Comparison of ENCODE assay signal across 29 cellular contexts in the genomic region with DNA sequence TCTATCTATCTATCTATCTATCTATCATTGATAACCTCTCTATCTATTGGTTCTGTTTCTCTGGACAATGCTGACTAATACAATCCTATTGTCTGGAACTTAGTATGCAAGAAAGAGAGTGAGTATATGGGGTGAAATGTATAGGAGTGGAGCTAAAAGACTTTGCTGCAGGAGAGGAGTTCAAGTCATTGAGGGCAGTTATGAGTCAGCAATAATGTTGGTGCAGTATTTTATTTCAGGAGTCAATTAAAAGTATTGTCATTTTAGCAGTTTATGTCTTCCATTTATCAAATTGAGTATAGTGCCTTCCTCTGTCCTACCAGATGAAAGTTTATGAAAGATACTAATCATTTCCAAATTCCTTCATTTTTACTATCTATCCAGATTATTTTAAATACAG.
"Had no signal": no experiment of that assay in that cellular context is flagged by ENCODE, and none has a peak within 500 bp of the region (broad histone marks: within the 10 kb centered on the region; RNA-seq: fewer than 3 reads in every experiment).

No MANE protein-coding gene starts in this region.

- DNase-seq: activated CD4-positive, alpha-beta T cell treated with anti-CD3 and anti-CD28 coated beads for 4 hours; activated CD4-positive, alpha-beta T cell treated with anti-CD3 and anti-CD28 coated beads, Interleukin-2, amount 50 U/mL, for 48 hours; activated CD8-positive, alpha-beta memory T cell treated with anti-CD3 and anti-CD28 coated beads for 24 hours; activated effector memory CD4-positive, alpha-beta T cell treated with anti-CD3 and anti-CD28 coated beads, Interleukin-2, amount 50 U/mL, for 16 hours; activated naive CD4-positive, alpha-beta T cell treated with anti-CD3 and anti-CD28 coated beads for 36 hours; activated naive CD8-positive, alpha-beta T cell treated with anti-CD3 and anti-CD28 coated beads, Interleukin-2, amount 10 ng/mL, durations not matched to agents 7 days and 5 days; caudate nucleus; endodermal cell; foreskin melanocyte; islet precursor cell; left cardiac atrium; left ventricle myocardium superior; mucosa of descending colon; stimulated activated CD4-positive, alpha-beta T cell treated with anti-CD3 and anti-CD28 coated beads, Interleukin-12 subunit alpha, Interleukin-12 subunit beta, amount 100 ng/mL, for 4 hours; stimulated activated CD4-positive, alpha-beta T cell treated with anti-CD3 and anti-CD28 coated beads, Interleukin-4, amount 100 ng/mL, for 1 hour; stimulated activated naive CD8-positive, alpha-beta T cell treated with anti-CD3 and anti-CD28 coated beads, Interleukin-15, Interleukin-2, amounts not matched to agents 100 U/mL and 50 U/mL, for 24 hours; T-helper 9 cell; trophoblast cell; uterus had no signal

- H3K27ac Mint-ChIP-seq: activated naive CD4-positive, alpha-beta T cell treated with anti-CD3 and anti-CD28 coated beads for 36 hours; activated naive CD8-positive, alpha-beta T cell treated with anti-CD3 and anti-CD28 coated beads, Interleukin-2, amount 10 ng/mL, durations not matched to agents 7 days and 5 days; brain; dendritic cell treated with granulocyte-macrophage colony-stimulating factor and Interleukin-4, amounts not matched to agents 40 ng/mL and 50 ng/mL, for 4 days; endodermal cell; natural killer cell treated with Interleukin-12 subunit alpha and Interleukin-12 subunit beta and Interleukin-15 and Interleukin-18, amount 100 ng/mL, for 72 hours; progenitor cell of endocrine pancreas had no signal

- H3K9me3 ChIP-seq: ascending aorta, esophagus muscularis mucosa, mucosa of descending colon, thoracic aorta, uterus had no signal

- H3K4me3 Mint-ChIP-seq: activated naive CD4-positive, alpha-beta T cell treated with anti-CD3 and anti-CD28 coated beads for 36 hours; activated naive CD8-positive, alpha-beta T cell treated with anti-CD3 and anti-CD28 coated beads, Interleukin-2, amount 10 ng/mL, durations not matched to agents 7 days and 5 days; brain; dendritic cell treated with granulocyte-macrophage colony-stimulating factor and Interleukin-4, amounts not matched to agents 40 ng/mL and 50 ng/mL, for 4 days; endodermal cell; natural killer cell treated with Interleukin-12 subunit alpha and Interleukin-12 subunit beta and Interleukin-15 and Interleukin-18, amount 100 ng/mL, for 72 hours had no signal

- H3K9me3 Mint-ChIP-seq: activated naive CD4-positive, alpha-beta T cell treated with anti-CD3 and anti-CD28 coated beads for 36 hours; brain; dendritic cell treated with granulocyte-macrophage colony-stimulating factor and Interleukin-4, amounts not matched to agents 40 ng/mL and 50 ng/mL, for 4 days; endodermal cell; natural killer cell treated with Interleukin-12 subunit alpha and Interleukin-12 subunit beta and Interleukin-15 and Interleukin-18, amount 100 ng/mL, for 72 hours had no signal

- ATAC-seq: left cardiac atrium; left ventricle myocardium superior; mucosa of descending colon; natural killer cell treated with Interleukin-12 subunit alpha and Interleukin-12 subunit beta and Interleukin-15 and Interleukin-18, amount 100 ng/mL, for 72 hours; sciatic nerve; stimulated activated naive CD8-positive, alpha-beta T cell treated with anti-CD3 and anti-CD28 coated beads, Interleukin-15, Interleukin-2, amounts not matched to agents 100 U/mL and 50 U/mL, for 24 hours had no signal

- H3K27me3 Mint-ChIP-seq: activated naive CD8-positive, alpha-beta T cell treated with anti-CD3 and anti-CD28 coated beads, Interleukin-2, amount 10 ng/mL, durations not matched to agents 7 days and 5 days; progenitor cell of endocrine pancreas had no signal

- H3K27me3 ChIP-seq: ascending aorta, esophagus muscularis mucosa, uterus had no signal

- H3K27ac ChIP-seq: ascending aorta, esophagus muscularis mucosa, skin epidermis, thoracic aorta, uterus, VCaP had no signal

- H3K36me3 Mint-ChIP-seq: activated naive CD8-positive, alpha-beta T cell treated with anti-CD3 and anti-CD28 coated beads, Interleukin-2, amount 10 ng/mL, durations not matched to agents 7 days and 5 days; brain; natural killer cell treated with Interleukin-12 subunit alpha and Interleukin-12 subunit beta and Interleukin-15 and Interleukin-18, amount 100 ng/mL, for 72 hours had no signal

- H3K36me3 ChIP-seq: ascending aorta, esophagus muscularis mucosa, thoracic aorta, uterus had no signal

- H3K4me3 ChIP-seq: ascending aorta, esophagus muscularis mucosa, mucosa of descending colon, skin epidermis, thoracic aorta, uterus had no signal

- H3K4me1 ChIP-seq: uterus had no signal
